In genomic region chr2:68671961-68672360, GRCh38 we compare ENCODE assay signal across 41 cellular contexts. TPM values are rescaled to one million over a fixed set of nuclear protein-coding genes. Genes with fewer than 3 reads are reported as not detected.
"Had no signal": no experiment of that assay in that cellular context is flagged by ENCODE, and none has a peak within 500 bp of the region (broad histone marks: within the 10 kb centered on the region; RNA-seq: fewer than 3 reads in every experiment).

No MANE protein-coding gene starts in this region.

- H3K27me3 ChIP-seq: adrenal gland, ascending aorta, body of pancreas, brain microvascular endothelial cell, breast epithelium, cardiac muscle cell had no signal

- H3K4me1 ChIP-seq: adrenal gland, ascending aorta, body of pancreas, breast epithelium had no signal

- H3K27ac Mint-ChIP-seq: activated naive CD4-positive, alpha-beta T cell treated with anti-CD3 and anti-CD28 coated beads for 36 hours; activated naive CD4-positive, alpha-beta T cell treated with anti-CD3 and anti-CD28 coated beads, Interleukin-2, amount 10 ng/mL, durations not matched to agents 7 days and 5 days; activated naive CD4-positive, alpha-beta T cell treated with anti-CD3 and anti-CD28 coated beads, Interleukin-2, amount 50 U/mL, for 24 hours; activated naive CD4-positive, alpha-beta T cell treated with anti-CD3 and anti-CD28 coated beads, Interleukin-2, amount 50 U/mL, for 72 hours; activated naive CD8-positive, alpha-beta T cell; activated naive CD8-positive, alpha-beta T cell treated with anti-CD3 and anti-CD28 coated beads for 36 hours; activated naive CD8-positive, alpha-beta T cell treated with anti-CD3 and anti-CD28 coated beads, Interleukin-2, amount 10 ng/mL, durations not matched to agents 7 days and 5 days; activated naive CD8-positive, alpha-beta T cell treated with anti-CD3 and anti-CD28 coated beads, Interleukin-2, amount 50 U/mL, for 24 hours; activated T-cell treated with anti-CD3 and anti-CD28 coated beads, Interleukin-2, amount 50 U/mL, for 24 hours; activated T-cell treated with anti-CD3 and anti-CD28 coated beads, Interleukin-2, amount 50 U/mL, for 72 hours; activated T-helper 1 cell treated with anti-CD3 and anti-CD28 coated beads, Interleukin-12 subunit alpha, Interleukin-12 subunit beta, Interleukin-2, Interleukin-4 antibody, amounts not matched to agents 30 ng/mL and 10 ng/mL and 1 ng/mL, durations not matched to agents 14 hours and 24 hours and 36 hours; activated T-helper 17 cell treated with anti-CD3 and anti-CD28 coated beads, Interleukin-2, amount 50 U/mL, for 72 hours; activated T-helper 2 cell treated with anti-CD3 and anti-CD28 coated beads, Interferon-gamma antibody, Interleukin-2, Interleukin-4, amounts not matched to agents 10 μg/mL and 5 μg/mL and 100 μg/mL, durations not matched to agents 14 hours and 24 hours and 36 hours; brain had no signal

- DNase-seq: activated effector memory CD4-positive, alpha-beta T cell treated with anti-CD3 and anti-CD28 coated beads, Interleukin-2, amount 50 U/mL, for 16 hours; activated effector memory CD4-positive, alpha-beta T cell treated with Interleukin-2 at 50 U/mL for 16 hours; activated gamma-delta T cell; activated gamma-delta T cell treated with Interleukin-2 at 50 U/mL for 16 hours; activated naive CD4-positive, alpha-beta T cell; activated naive CD4-positive, alpha-beta T cell treated with anti-CD3 and anti-CD28 coated beads for 36 hours; activated naive CD4-positive, alpha-beta T cell treated with anti-CD3 and anti-CD28 coated beads, Interleukin-2, amount 10 ng/mL, durations not matched to agents 7 days and 5 days; activated naive CD4-positive, alpha-beta T cell treated with anti-CD3 and anti-CD28 coated beads, Interleukin-2, amount 50 U/mL, for 16 hours; activated naive CD4-positive, alpha-beta T cell treated with Interleukin-2 at 50 U/mL for 16 hours; activated naive CD8-positive, alpha-beta T cell treated with anti-CD3 and anti-CD28 coated beads for 36 hours; activated naive CD8-positive, alpha-beta T cell treated with anti-CD3 and anti-CD28 coated beads, Interleukin-2, amount 10 ng/mL, durations not matched to agents 7 days and 5 days; activated naive CD8-positive, alpha-beta T cell treated with anti-CD3 and anti-CD28 coated beads, Interleukin-2, amount 50 U/mL, for 24 hours; activated T-cell treated with anti-CD3 and anti-CD28 coated beads, Interleukin-2, amount 50 U/mL, for 1 hour; activated T-cell treated with anti-CD3 and anti-CD28 coated beads, Interleukin-2, amount 50 U/mL, for 24 hours; activated T-cell treated with anti-CD3 and anti-CD28 coated beads, Interleukin-2, amount 50 U/mL, for 4 hours; activated T-cell treated with anti-CD3 and anti-CD28 coated beads, Interleukin-2, amount 50 U/mL, for 48 hours; activated T-cell treated with anti-CD3 and anti-CD28 coated beads, Interleukin-2, amount 50 U/mL, for 72 hours; adrenal gland; amniotic stem cell; amygdala; anterior cingulate cortex; aorta; body of pancreas; brain microvascular endothelial cell; caudate nucleus; central memory CD4-positive, alpha-beta T cell; cerebellar nuclear complex had no signal

- H3K4me3 Mint-ChIP-seq: activated naive CD4-positive, alpha-beta T cell treated with anti-CD3 and anti-CD28 coated beads for 36 hours; activated naive CD4-positive, alpha-beta T cell treated with anti-CD3 and anti-CD28 coated beads, Interleukin-2, amount 10 ng/mL, durations not matched to agents 7 days and 5 days; activated naive CD4-positive, alpha-beta T cell treated with anti-CD3 and anti-CD28 coated beads, Interleukin-2, amount 50 U/mL, for 24 hours; activated naive CD8-positive, alpha-beta T cell; activated naive CD8-positive, alpha-beta T cell treated with anti-CD3 and anti-CD28 coated beads for 36 hours; activated naive CD8-positive, alpha-beta T cell treated with anti-CD3 and anti-CD28 coated beads, Interleukin-2, amount 10 ng/mL, durations not matched to agents 7 days and 5 days; activated naive CD8-positive, alpha-beta T cell treated with anti-CD3 and anti-CD28 coated beads, Interleukin-2, amount 50 U/mL, for 24 hours; activated T-cell treated with anti-CD3 and anti-CD28 coated beads, Interleukin-2, amount 50 U/mL, for 24 hours; activated T-cell treated with anti-CD3 and anti-CD28 coated beads, Interleukin-2, amount 50 U/mL, for 4 hours; activated T-cell treated with anti-CD3 and anti-CD28 coated beads, Interleukin-2, amount 50 U/mL, for 72 hours; activated T-helper 1 cell treated with anti-CD3 and anti-CD28 coated beads, Interleukin-12 subunit alpha, Interleukin-12 subunit beta, Interleukin-2, Interleukin-4 antibody, amounts not matched to agents 30 ng/mL and 10 ng/mL and 1 ng/mL, durations not matched to agents 14 hours and 24 hours and 36 hours; activated T-helper 17 cell treated with anti-CD3 and anti-CD28 coated beads, Interleukin-2, amount 50 U/mL, for 72 hours; brain; central memory CD8-positive, alpha-beta T cell had no signal

- ATAC-seq: activated naive CD4-positive, alpha-beta T cell treated with anti-CD3 and anti-CD28 coated beads, Interleukin-2, amount 50 U/mL, for 72 hours; activated naive CD8-positive, alpha-beta T cell treated with anti-CD3 and anti-CD28 coated beads, Interleukin-2, amount 50 U/mL, for 24 hours; activated T-cell treated with anti-CD3 and anti-CD28 coated beads, Interleukin-2, amount 50 U/mL, for 4 hours; activated T-cell treated with anti-CD3 and anti-CD28 coated beads, Interleukin-2, amount 50 U/mL, for 72 hours; activated T-helper 17 cell treated with anti-CD3 and anti-CD28 coated beads, Interleukin-2, amount 50 U/mL, for 72 hours; body of pancreas had no signal

- H3K4me3 ChIP-seq: adrenal gland, ascending aorta, body of pancreas, breast epithelium, cardiac muscle cell had no signal

- H3K27ac ChIP-seq: adrenal gland, ascending aorta, body of pancreas, brain microvascular endothelial cell, breast epithelium, cardiac muscle cell had no signal

- H3K36me3 Mint-ChIP-seq: brain had no signal

- H3K9me3 Mint-ChIP-seq: activated T-cell treated with anti-CD3 and anti-CD28 coated beads, Interleukin-2, amount 50 U/mL, for 72 hours; central memory CD8-positive, alpha-beta T cell had no signal

- FAIRE-seq: astrocyte, bronchial epithelial cell had no signal

- H3K9me3 ChIP-seq: adrenal gland, ascending aorta, body of pancreas had no signal

- H3K4me1 Mint-ChIP-seq: activated naive CD4-positive, alpha-beta T cell treated with anti-CD3 and anti-CD28 coated beads, Interleukin-2, amount 10 ng/mL, durations not matched to agents 7 days and 5 days; activated naive CD4-positive, alpha-beta T cell treated with anti-CD3 and anti-CD28 coated beads, Interleukin-2, amount 50 U/mL, for 24 hours; activated naive CD8-positive, alpha-beta T cell treated with anti-CD3 and anti-CD28 coated beads, Interleukin-2, amount 50 U/mL, for 24 hours; activated T-helper 17 cell treated with anti-CD3 and anti-CD28 coated beads, Interleukin-2, amount 50 U/mL, for 72 hours; brain had no signal

- H3K36me3 ChIP-seq: adrenal gland, ascending aorta, brain microvascular endothelial cell, breast epithelium, cardiac muscle cell had no signal

RNA-seq across cellular contexts. Expression of gene PROKR1, which starts 28.6 kb away (rescaled TPM):
- total RNA-seq: activated naive CD4-positive, alpha-beta T cell treated with anti-CD3 and anti-CD28 coated beads for 36 hours; activated naive CD4-positive, alpha-beta T cell treated with anti-CD3 and anti-CD28 coated beads, Interleukin-2, amount 50 U/mL, for 72 hours; activated naive CD8-positive, alpha-beta T cell treated with anti-CD3 and anti-CD28 coated beads, Interleukin-2, amount 10 ng/mL, durations not matched to agents 7 days and 5 days; activated T-cell treated with anti-CD3 and anti-CD28 coated beads, Interleukin-2, amount 50 U/mL, for 72 hours; activated T-helper 1 cell treated with anti-CD3 and anti-CD28 coated beads, Interleukin-12 subunit alpha, Interleukin-12 subunit beta, Interleukin-2, Interleukin-4 antibody, amounts not matched to agents 30 ng/mL and 10 ng/mL and 1 ng/mL, durations not matched to agents 14 hours and 24 hours and 36 hours; activated T-helper 17 cell treated with anti-CD3 and anti-CD28 coated beads, Interleukin-2, amount 50 U/mL, for 72 hours; activated T-helper 2 cell treated with anti-CD3 and anti-CD28 coated beads, Interferon-gamma antibody, Interleukin-2, Interleukin-4, amounts not matched to agents 10 μg/mL and 5 μg/mL and 100 μg/mL, durations not matched to agents 14 hours and 24 hours and 36 hours; aorta; ascending aorta; body of pancreas; bronchial epithelial cell; chondrocyte had no signal
- polyA plus RNA-seq: aorta, cardiac muscle cell had no signal
